In genomic region chr17:45345554-45346254, GRCh38 we compare ENCODE assay signal across 1 cellular context.
TF ChIP-seq lines count a peak whose summit lies in the region.

No MANE protein-coding gene starts in this region.

TF ChIP-seq in K562, 482 proteins besides CTCF, POLR2A, EP300 and RAD21 (continued from another document and continues in another):
- TF ChIP-seq, protein P1, sequence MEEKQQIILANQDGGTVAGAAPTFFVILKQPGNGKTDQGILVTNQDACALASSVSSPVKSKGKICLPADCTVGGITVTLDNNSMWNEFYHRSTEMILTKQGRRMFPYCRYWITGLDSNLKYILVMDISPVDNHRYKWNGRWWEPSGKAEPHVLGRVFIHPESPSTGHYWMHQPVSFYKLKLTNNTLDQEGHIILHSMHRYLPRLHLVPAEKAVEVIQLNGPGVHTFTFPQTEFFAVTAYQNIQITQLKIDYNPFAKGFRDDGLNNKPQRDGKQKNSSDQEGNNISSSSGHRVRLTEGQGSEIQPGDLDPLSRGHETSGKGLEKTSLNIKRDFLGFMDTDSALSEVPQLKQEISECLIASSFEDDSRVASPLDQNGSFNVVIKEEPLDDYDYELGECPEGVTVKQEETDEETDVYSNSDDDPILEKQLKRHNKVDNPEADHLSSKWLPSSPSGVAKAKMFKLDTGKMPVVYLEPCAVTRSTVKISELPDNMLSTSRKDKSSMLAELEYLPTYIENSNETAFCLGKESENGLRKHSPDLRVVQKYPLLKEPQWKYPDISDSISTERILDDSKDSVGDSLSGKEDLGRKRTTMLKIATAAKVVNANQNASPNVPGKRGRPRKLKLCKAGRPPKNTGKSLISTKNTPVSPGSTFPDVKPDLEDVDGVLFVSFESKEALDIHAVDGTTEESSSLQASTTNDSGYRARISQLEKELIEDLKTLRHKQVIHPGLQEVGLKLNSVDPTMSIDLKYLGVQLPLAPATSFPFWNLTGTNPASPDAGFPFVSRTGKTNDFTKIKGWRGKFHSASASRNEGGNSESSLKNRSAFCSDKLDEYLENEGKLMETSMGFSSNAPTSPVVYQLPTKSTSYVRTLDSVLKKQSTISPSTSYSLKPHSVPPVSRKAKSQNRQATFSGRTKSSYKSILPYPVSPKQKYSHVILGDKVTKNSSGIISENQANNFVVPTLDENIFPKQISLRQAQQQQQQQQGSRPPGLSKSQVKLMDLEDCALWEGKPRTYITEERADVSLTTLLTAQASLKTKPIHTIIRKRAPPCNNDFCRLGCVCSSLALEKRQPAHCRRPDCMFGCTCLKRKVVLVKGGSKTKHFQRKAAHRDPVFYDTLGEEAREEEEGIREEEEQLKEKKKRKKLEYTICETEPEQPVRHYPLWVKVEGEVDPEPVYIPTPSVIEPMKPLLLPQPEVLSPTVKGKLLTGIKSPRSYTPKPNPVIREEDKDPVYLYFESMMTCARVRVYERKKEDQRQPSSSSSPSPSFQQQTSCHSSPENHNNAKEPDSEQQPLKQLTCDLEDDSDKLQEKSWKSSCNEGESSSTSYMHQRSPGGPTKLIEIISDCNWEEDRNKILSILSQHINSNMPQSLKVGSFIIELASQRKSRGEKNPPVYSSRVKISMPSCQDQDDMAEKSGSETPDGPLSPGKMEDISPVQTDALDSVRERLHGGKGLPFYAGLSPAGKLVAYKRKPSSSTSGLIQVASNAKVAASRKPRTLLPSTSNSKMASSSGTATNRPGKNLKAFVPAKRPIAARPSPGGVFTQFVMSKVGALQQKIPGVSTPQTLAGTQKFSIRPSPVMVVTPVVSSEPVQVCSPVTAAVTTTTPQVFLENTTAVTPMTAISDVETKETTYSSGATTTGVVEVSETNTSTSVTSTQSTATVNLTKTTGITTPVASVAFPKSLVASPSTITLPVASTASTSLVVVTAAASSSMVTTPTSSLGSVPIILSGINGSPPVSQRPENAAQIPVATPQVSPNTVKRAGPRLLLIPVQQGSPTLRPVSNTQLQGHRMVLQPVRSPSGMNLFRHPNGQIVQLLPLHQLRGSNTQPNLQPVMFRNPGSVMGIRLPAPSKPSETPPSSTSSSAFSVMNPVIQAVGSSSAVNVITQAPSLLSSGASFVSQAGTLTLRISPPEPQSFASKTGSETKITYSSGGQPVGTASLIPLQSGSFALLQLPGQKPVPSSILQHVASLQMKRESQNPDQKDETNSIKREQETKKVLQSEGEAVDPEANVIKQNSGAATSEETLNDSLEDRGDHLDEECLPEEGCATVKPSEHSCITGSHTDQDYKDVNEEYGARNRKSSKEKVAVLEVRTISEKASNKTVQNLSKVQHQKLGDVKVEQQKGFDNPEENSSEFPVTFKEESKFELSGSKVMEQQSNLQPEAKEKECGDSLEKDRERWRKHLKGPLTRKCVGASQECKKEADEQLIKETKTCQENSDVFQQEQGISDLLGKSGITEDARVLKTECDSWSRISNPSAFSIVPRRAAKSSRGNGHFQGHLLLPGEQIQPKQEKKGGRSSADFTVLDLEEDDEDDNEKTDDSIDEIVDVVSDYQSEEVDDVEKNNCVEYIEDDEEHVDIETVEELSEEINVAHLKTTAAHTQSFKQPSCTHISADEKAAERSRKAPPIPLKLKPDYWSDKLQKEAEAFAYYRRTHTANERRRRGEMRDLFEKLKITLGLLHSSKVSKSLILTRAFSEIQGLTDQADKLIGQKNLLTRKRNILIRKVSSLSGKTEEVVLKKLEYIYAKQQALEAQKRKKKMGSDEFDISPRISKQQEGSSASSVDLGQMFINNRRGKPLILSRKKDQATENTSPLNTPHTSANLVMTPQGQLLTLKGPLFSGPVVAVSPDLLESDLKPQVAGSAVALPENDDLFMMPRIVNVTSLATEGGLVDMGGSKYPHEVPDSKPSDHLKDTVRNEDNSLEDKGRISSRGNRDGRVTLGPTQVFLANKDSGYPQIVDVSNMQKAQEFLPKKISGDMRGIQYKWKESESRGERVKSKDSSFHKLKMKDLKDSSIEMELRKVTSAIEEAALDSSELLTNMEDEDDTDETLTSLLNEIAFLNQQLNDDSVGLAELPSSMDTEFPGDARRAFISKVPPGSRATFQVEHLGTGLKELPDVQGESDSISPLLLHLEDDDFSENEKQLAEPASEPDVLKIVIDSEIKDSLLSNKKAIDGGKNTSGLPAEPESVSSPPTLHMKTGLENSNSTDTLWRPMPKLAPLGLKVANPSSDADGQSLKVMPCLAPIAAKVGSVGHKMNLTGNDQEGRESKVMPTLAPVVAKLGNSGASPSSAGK (IDR thresholded peaks at IDR 0.05), result peak; percentile 26; the same call in 1 of the 2 replicates
- TF ChIP-seq KDM5B (IDR thresholded peaks at IDR 0.05; ENCODE audit: insufficient replicate concordance, low read depth, low read length), result no peak
- TF ChIP-seq ZNF766 (CRISPR knock-in tag; conservative IDR thresholded peaks at IDR 0.05), result peak; percentile 92
- TF ChIP-seq NR2C1 (IDR thresholded peaks at IDR 0.05), result peak; percentile 58
- TF ChIP-seq NR2C1 (tag; IDR thresholded peaks at IDR 0.05), result 0 out of 2 replicates have a peak, but pooled peaks have one; percentile 31
- no peak for TF ChIP-seq TFAM (CRISPR knock-in tag; conservative IDR thresholded peaks at IDR 0.05)
- TF ChIP-seq MBD2 (IDR thresholded peaks at IDR 0.05; ENCODE audit: borderline replicate concordance, low read depth), result peak; percentile 72
- TF ChIP-seq MAFG (tag; conservative IDR thresholded peaks at IDR 0.05), result peak; percentile 31; the same call in 1 of the 2 replicates
- no peak for TF ChIP-seq ZNF143 (CRISPR knock-in tag; IDR thresholded peaks at IDR 0.05)
- no peak for TF ChIP-seq SRSF3 (IDR thresholded peaks at IDR 0.05; ENCODE audit: insufficient read depth, low read length)
- TF ChIP-seq, protein P2, sequence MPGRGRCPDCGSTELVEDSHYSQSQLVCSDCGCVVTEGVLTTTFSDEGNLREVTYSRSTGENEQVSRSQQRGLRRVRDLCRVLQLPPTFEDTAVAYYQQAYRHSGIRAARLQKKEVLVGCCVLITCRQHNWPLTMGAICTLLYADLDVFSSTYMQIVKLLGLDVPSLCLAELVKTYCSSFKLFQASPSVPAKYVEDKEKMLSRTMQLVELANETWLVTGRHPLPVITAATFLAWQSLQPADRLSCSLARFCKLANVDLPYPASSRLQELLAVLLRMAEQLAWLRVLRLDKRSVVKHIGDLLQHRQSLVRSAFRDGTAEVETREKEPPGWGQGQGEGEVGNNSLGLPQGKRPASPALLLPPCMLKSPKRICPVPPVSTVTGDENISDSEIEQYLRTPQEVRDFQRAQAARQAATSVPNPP (IDR thresholded peaks at IDR 0.05; ENCODE audit: borderline replicate concordance, insufficient read depth, insufficient read length), result no peak
- no peak for TF ChIP-seq POLR3G (IDR thresholded peaks at IDR 0.05; ENCODE audit: extremely low read depth, insufficient read length, insufficient replicate concordance)
- TF ChIP-seq PHF21A (IDR thresholded peaks at IDR 0.05; ENCODE audit: borderline replicate concordance, low read depth), result peak; percentile 88
- TF ChIP-seq ELF4 (CRISPR knock-in tag; IDR thresholded peaks at IDR 0.05), result peak; percentile 89
- peak; percentile 92 for TF ChIP-seq ETV1 (tag; conservative IDR thresholded peaks at IDR 0.05; ENCODE audit: low read depth)
- TF ChIP-seq CC2D1A (IDR thresholded peaks at IDR 0.05), result peak; percentile 85; the same call in 1 of the 2 replicates
- TF ChIP-seq ZNF384 (IDR thresholded peaks at IDR 0.05; ENCODE audit: low read depth, low read length), result no peak
- no peak for TF ChIP-seq ZNF77 (CRISPR knock-in tag; IDR thresholded peaks at IDR 0.05)
- no peak for TF ChIP-seq NR2C2 (CRISPR knock-in tag; IDR thresholded peaks at IDR 0.05)
- TF ChIP-seq NR2C2 (tag; IDR thresholded peaks at IDR 0.05), result peak; percentile 31; the same call in 1 of the 2 replicates
- peak; percentile 98 for TF ChIP-seq CCNT2 (IDR thresholded peaks at IDR 0.05; ENCODE audit: borderline replicate concordance, extremely low read depth, insufficient read length, low read depth, low read length)
- no peak for TF ChIP-seq ZBTB5 (IDR thresholded peaks at IDR 0.05)
- peak; percentile 98 for TF ChIP-seq PML (IDR thresholded peaks at IDR 0.05; ENCODE audit: low read length)
- no peak for TF ChIP-seq SREBF2 (CRISPR knock-in tag; IDR thresholded peaks at IDR 0.05)
- no peak for TF ChIP-seq ZNF830 (CRISPR knock-in tag; IDR thresholded peaks at IDR 0.05)
- peak; percentile 64; the same call in 1 of the 2 replicates for TF ChIP-seq ZNF324 (CRISPR knock-in tag; IDR thresholded peaks at IDR 0.05)
- TF ChIP-seq ARID1B (IDR thresholded peaks at IDR 0.05), result peak; percentile 100
- peak; percentile 84 for TF ChIP-seq FOSL1 (tag; conservative IDR thresholded peaks at IDR 0.05)
- TF ChIP-seq SMAD2 (IDR thresholded peaks at IDR 0.05; ENCODE audit: low read depth, low read length), result no peak
- no peak for TF ChIP-seq KDM2B (CRISPR knock-in tag; IDR thresholded peaks at IDR 0.05)
- TF ChIP-seq HDAC2 (IDR thresholded peaks at IDR 0.05), result peak; percentile 99
- no peak for TF ChIP-seq DLX4 (CRISPR knock-in tag; IDR thresholded peaks at IDR 0.05)
- TF ChIP-seq, protein P3, sequence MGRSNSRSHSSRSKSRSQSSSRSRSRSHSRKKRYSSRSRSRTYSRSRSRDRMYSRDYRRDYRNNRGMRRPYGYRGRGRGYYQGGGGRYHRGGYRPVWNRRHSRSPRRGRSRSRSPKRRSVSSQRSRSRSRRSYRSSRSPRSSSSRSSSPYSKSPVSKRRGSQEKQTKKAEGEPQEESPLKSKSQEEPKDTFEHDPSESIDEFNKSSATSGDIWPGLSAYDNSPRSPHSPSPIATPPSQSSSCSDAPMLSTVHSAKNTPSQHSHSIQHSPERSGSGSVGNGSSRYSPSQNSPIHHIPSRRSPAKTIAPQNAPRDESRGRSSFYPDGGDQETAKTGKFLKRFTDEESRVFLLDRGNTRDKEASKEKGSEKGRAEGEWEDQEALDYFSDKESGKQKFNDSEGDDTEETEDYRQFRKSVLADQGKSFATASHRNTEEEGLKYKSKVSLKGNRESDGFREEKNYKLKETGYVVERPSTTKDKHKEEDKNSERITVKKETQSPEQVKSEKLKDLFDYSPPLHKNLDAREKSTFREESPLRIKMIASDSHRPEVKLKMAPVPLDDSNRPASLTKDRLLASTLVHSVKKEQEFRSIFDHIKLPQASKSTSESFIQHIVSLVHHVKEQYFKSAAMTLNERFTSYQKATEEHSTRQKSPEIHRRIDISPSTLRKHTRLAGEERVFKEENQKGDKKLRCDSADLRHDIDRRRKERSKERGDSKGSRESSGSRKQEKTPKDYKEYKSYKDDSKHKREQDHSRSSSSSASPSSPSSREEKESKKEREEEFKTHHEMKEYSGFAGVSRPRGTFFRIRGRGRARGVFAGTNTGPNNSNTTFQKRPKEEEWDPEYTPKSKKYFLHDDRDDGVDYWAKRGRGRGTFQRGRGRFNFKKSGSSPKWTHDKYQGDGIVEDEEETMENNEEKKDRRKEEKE (IDR thresholded peaks at IDR 0.05; ENCODE audit: borderline replicate concordance in 1 of 2, control insufficient read depth in 1 of 2, low read depth in 2 of 2, low read length in 1 of 2), result peak in 1 of 2 experiments; percentile 39; a peak in 1 of 4 replicates
- TF ChIP-seq ZNF75A (CRISPR knock-in tag; IDR thresholded peaks at IDR 0.05), result no peak
- peak; percentile 91 to 97 for TF ChIP-seq ARNT (IDR thresholded peaks at IDR 0.05)
- peak; percentile 70; the same call in 1 of the 2 replicates for TF ChIP-seq BACH1 (tag; IDR thresholded peaks at IDR 0.05)
- TF ChIP-seq ZFP30 (CRISPR knock-in tag; IDR thresholded peaks at IDR 0.05; ENCODE audit: borderline replicate concordance), result no peak
- TF ChIP-seq POLR2AphosphoS5 (IDR thresholded peaks at IDR 0.05; ENCODE audit: control insufficient read depth, insufficient read depth, low read depth, low read length), result peak; percentile 91
- no peak for TF ChIP-seq RFX7 (CRISPR knock-in tag; IDR thresholded peaks at IDR 0.05)
